In the genomic region with DNA sequence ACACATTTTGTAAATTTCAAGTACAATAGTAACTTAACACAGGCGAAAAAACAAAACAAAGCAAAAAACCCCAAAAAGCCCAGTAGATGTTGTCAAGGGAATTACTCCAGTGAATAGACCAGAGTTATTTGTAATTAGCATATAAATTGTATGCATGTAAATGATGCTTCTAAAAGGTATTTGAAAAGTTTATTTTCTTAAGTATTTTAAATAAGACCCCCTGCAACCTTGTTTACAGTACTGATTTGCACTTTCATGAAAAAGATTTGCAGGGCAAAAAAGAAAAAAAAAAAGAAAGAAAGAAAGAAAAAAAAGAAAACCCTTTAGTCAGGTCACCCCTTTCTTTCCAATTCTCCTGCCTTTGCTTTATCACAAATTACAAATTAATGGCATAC, we compare ENCODE assay signal across 21 cellular contexts.
"Had no signal": no experiment of that assay in that cellular context is flagged by ENCODE, and none has a peak within 500 bp of the region (broad histone marks: within the 10 kb centered on the region; RNA-seq: fewer than 3 reads in every experiment).

No MANE protein-coding gene starts in this region.

- H3K9me3 ChIP-seq: gastrocnemius medialis, lower lobe of right lung, ovary, psoas muscle, sigmoid colon, thyroid gland had no signal

- H3K36me3 ChIP-seq: gastrocnemius medialis, lower lobe of right lung, ovary, sigmoid colon, stomach, thyroid gland had no signal

- H3K27ac ChIP-seq: dorsolateral prefrontal cortex, epithelial cell of prostate, gastrocnemius medialis, lower lobe of right lung, ovary, psoas muscle, sigmoid colon, stomach, thyroid gland had no signal

- H3K9me3 Mint-ChIP-seq: nephron progenitor cell had no signal

- H3K4me1 Mint-ChIP-seq: stimulated activated effector memory CD8-positive, alpha-beta T cell treated with anti-CD3 and anti-CD28 coated beads, Interleukin-12 subunit alpha, Interleukin-12 subunit beta, amount 100 ng/mL, for 72 hours had no signal

- H3K27ac Mint-ChIP-seq: naive thymus-derived CD8-positive, alpha-beta T cell; nephron progenitor cell; stimulated activated effector memory CD8-positive, alpha-beta T cell treated with anti-CD3 and anti-CD28 coated beads, Interleukin-12 subunit alpha, Interleukin-12 subunit beta, amount 100 ng/mL, for 72 hours; type B pancreatic cell had no signal

- H3K27me3 ChIP-seq: ovary, thyroid gland had no signal

- H3K4me3 ChIP-seq: dorsolateral prefrontal cortex, gastrocnemius medialis, lower lobe of right lung, ovary, psoas muscle, sigmoid colon, stomach, thyroid gland had no signal

- H3K4me1 ChIP-seq: gastrocnemius medialis, lower lobe of right lung, psoas muscle, sigmoid colon, stomach, thyroid gland had no signal

- H3K36me3 Mint-ChIP-seq: naive thymus-derived CD8-positive, alpha-beta T cell; stimulated activated effector memory CD8-positive, alpha-beta T cell treated with anti-CD3 and anti-CD28 coated beads, Interleukin-12 subunit alpha, Interleukin-12 subunit beta, amount 100 ng/mL, for 72 hours; type B pancreatic cell had no signal

- H3K4me3 Mint-ChIP-seq: naive thymus-derived CD8-positive, alpha-beta T cell; stimulated activated effector memory CD8-positive, alpha-beta T cell treated with anti-CD3 and anti-CD28 coated beads, Interleukin-12 subunit alpha, Interleukin-12 subunit beta, amount 100 ng/mL, for 72 hours had no signal

- DNase-seq: dorsolateral prefrontal cortex; effector CD4-positive, alpha-beta T cell; foreskin fibroblast; gastrocnemius medialis; left ventricle myocardium superior; lower lobe of right lung; naive thymus-derived CD8-positive, alpha-beta T cell; nephron progenitor cell; occipital lobe; ovary; psoas muscle; right cardiac atrium; sigmoid colon; stimulated activated CD4-positive, alpha-beta T cell treated with anti-CD3 and anti-CD28 coated beads, Interleukin-2, amount 100 ng/mL, for 24 hours; stimulated activated CD4-positive, alpha-beta T cell treated with anti-CD3 and anti-CD28 coated beads, Interleukin-4, amount 100 ng/mL, for 24 hours; stimulated activated naive CD4-positive, alpha-beta T cell treated with Interleukin-2 at 50 U/mL for 16 hours; stomach; thyroid gland had no signal
